32 cellular contexts compared by ENCODE assay signal in genomic region chr3:166608132-166608531, GRCh38.
"Had no signal": no experiment of that assay in that cellular context is flagged by ENCODE, and none has a peak within 500 bp of the region (broad histone marks: within the 10 kb centered on the region; RNA-seq: fewer than 3 reads in every experiment).

No MANE protein-coding gene starts in this region.

- DNase-seq: activated CD4-positive, alpha-beta memory T cell treated with anti-CD3 and anti-CD28 coated beads for 36 hours; activated CD4-positive, alpha-beta T cell treated with anti-CD3 and anti-CD28 coated beads for 36 hours; activated CD4-positive, alpha-beta T cell treated with anti-CD3 and anti-CD28 coated beads, Interleukin-2, amount 10 ng/mL, durations not matched to agents 24 days and 14 days; activated CD4-positive, CD25-positive, alpha-beta regulatory T cell; activated CD4-positive, CD25-positive, alpha-beta regulatory T cell treated with anti-CD3 and anti-CD28 coated beads, Interleukin-2, amount 50 U/mL, for 72 hours; activated CD8-positive, alpha-beta memory T cell treated with anti-CD3 and anti-CD28 coated beads, Interleukin-2, amount 10 ng/mL, durations not matched to agents 7 days and 5 days; activated CD8-positive, alpha-beta memory T cell treated with anti-CD3 and anti-CD28 coated beads, Interleukin-2, amount 50 U/mL, for 4 hours; activated CD8-positive, alpha-beta T cell treated with anti-CD3 and anti-CD28 coated beads, Interleukin-2, amount 10 ng/mL, durations not matched to agents 7 days and 5 days; activated effector memory CD4-positive, alpha-beta T cell treated with anti-CD3 and anti-CD28 coated beads, Interleukin-2, amount 50 U/mL, for 16 hours; activated naive CD4-positive, alpha-beta T cell treated with anti-CD3 and anti-CD28 coated beads for 36 hours; activated naive CD8-positive, alpha-beta T cell treated with anti-CD3 and anti-CD28 coated beads for 36 hours; activated naive CD8-positive, alpha-beta T cell treated with anti-CD3 and anti-CD28 coated beads, Interleukin-2, amount 50 U/mL, for 24 hours; activated T-cell treated with anti-CD3 and anti-CD28 coated beads, Interleukin-2, amount 50 U/mL, for 1 hour; activated T-cell treated with anti-CD3 and anti-CD28 coated beads, Interleukin-2, amount 50 U/mL, for 48 hours; adrenal gland; amygdala; aorta; body of pancreas; central memory CD4-positive, alpha-beta T cell; cerebellar nuclear complex; dorsolateral prefrontal cortex; effector memory CD4-positive, alpha-beta T cell; endodermal cell; erythroblast; foreskin keratinocyte; heart right ventricle; T1000 had no signal

- H3K27me3 ChIP-seq: adrenal gland, body of pancreas, cardiac muscle cell, dorsolateral prefrontal cortex, esophagus muscularis mucosa, foreskin keratinocyte, gastroesophageal sphincter, heart right ventricle, hepatocyte had no signal

- H3K27ac ChIP-seq: adrenal gland, body of pancreas, cardiac muscle cell, coronary artery, dorsolateral prefrontal cortex, esophagus muscularis mucosa, foreskin keratinocyte, gastroesophageal sphincter, heart right ventricle, hepatocyte had no signal

- ATAC-seq: activated CD4-positive, alpha-beta T cell treated with anti-CD3 and anti-CD28 coated beads for 36 hours; activated CD8-positive, alpha-beta memory T cell treated with anti-CD3 and anti-CD28 coated beads, Interleukin-2, amount 10 ng/mL, durations not matched to agents 7 days and 5 days; activated CD8-positive, alpha-beta T cell treated with anti-CD3 and anti-CD28 coated beads, Interleukin-2, amount 10 ng/mL, durations not matched to agents 7 days and 5 days; activated naive CD8-positive, alpha-beta T cell treated with anti-CD3 and anti-CD28 coated beads, Interleukin-2, amount 50 U/mL, for 24 hours; body of pancreas; foreskin keratinocyte; gastroesophageal sphincter; heart right ventricle had no signal

- H3K9me3 ChIP-seq: adrenal gland, body of pancreas, esophagus muscularis mucosa, gastroesophageal sphincter, heart right ventricle had no signal

- H3K36me3 ChIP-seq: adrenal gland, cardiac muscle cell, esophagus muscularis mucosa, gastroesophageal sphincter, heart right ventricle had no signal

- H3K4me3 ChIP-seq: adrenal gland, body of pancreas, cardiac muscle cell, coronary artery, dorsolateral prefrontal cortex, esophagus muscularis mucosa, gastroesophageal sphincter, heart right ventricle, hepatocyte had no signal

- H3K4me1 ChIP-seq: adrenal gland, body of pancreas, esophagus muscularis mucosa, foreskin keratinocyte, gastroesophageal sphincter, heart right ventricle had no signal
